21 cellular contexts compared by ENCODE assay signal in genomic region chr11:134488913-134489312, GRCh38.
"Had no signal": no experiment of that assay in that cellular context is flagged by ENCODE, and none has a peak within 500 bp of the region (broad histone marks: within the 10 kb centered on the region; RNA-seq: fewer than 3 reads in every experiment).

No MANE protein-coding gene starts in this region.

- H3K36me3 Mint-ChIP-seq: activated naive CD8-positive, alpha-beta T cell; naive B cell had no signal

- DNase-seq: activated naive CD4-positive, alpha-beta T cell; activated T-cell treated with anti-CD3 and anti-CD28 coated beads, Interleukin-2, amount 50 U/mL, for 4 hours; adrenal gland; brain microvascular endothelial cell; colonic mucosa; dorsolateral prefrontal cortex; esophagus squamous epithelium; gastrocnemius medialis; mesenchymal stem cell; mucosa of descending colon; naive B cell; right cardiac atrium; stimulated activated CD4-positive, alpha-beta T cell treated with anti-CD3 and anti-CD28 coated beads, Interleukin-1b, Interleukin-23, amount 100 ng/mL, for 48 hours; stimulated activated naive CD8-positive, alpha-beta T cell treated with anti-CD3 and anti-CD28 coated beads, Interleukin-15, amount 100 ng/mL, for 72 hours; T-helper 9 cell had no signal

- H3K9me3 Mint-ChIP-seq: activated T-cell treated with anti-CD3 and anti-CD28 coated beads, Interleukin-2, amount 50 U/mL, for 4 hours; activated T-helper 2 cell treated with anti-CD3 and anti-CD28 coated beads, Interferon-gamma antibody, Interleukin-2, Interleukin-4, amounts not matched to agents 10 μg/mL and 5 μg/mL and 100 μg/mL, durations not matched to agents 14 hours and 24 hours and 36 hours; stimulated activated naive CD8-positive, alpha-beta T cell treated with anti-CD3 and anti-CD28 coated beads, Interleukin-15, amount 100 ng/mL, for 72 hours had no signal

- H3K27ac ChIP-seq: adrenal gland, ascending aorta, brain microvascular endothelial cell, colonic mucosa, dorsolateral prefrontal cortex, esophagus squamous epithelium, gastrocnemius medialis, ovary, tibial nerve, vagina had no signal

- ATAC-seq: activated T-cell treated with anti-CD3 and anti-CD28 coated beads, Interleukin-2, amount 50 U/mL, for 4 hours; gastrocnemius medialis; mucosa of descending colon; right cardiac atrium; stimulated activated naive CD8-positive, alpha-beta T cell treated with anti-CD3 and anti-CD28 coated beads, Interleukin-15, amount 100 ng/mL, for 72 hours had no signal

- H3K9me3 ChIP-seq: adrenal gland, ascending aorta, colonic mucosa, esophagus squamous epithelium, gastrocnemius medialis, mucosa of descending colon, ovary, tibial nerve, vagina had no signal

- H3K4me1 ChIP-seq: adrenal gland, ascending aorta, colonic mucosa, esophagus squamous epithelium, gastrocnemius medialis, tibial nerve, vagina had no signal

- H3K4me3 ChIP-seq: adrenal gland, ascending aorta, colonic mucosa, dorsolateral prefrontal cortex, esophagus squamous epithelium, gastrocnemius medialis, mucosa of descending colon, ovary, tibial nerve, vagina had no signal

- H3K4me3 Mint-ChIP-seq: activated naive CD8-positive, alpha-beta T cell; activated T-cell treated with anti-CD3 and anti-CD28 coated beads, Interleukin-2, amount 50 U/mL, for 4 hours; naive B cell; stimulated activated naive CD8-positive, alpha-beta T cell treated with anti-CD3 and anti-CD28 coated beads, Interleukin-15, amount 100 ng/mL, for 72 hours had no signal

- H3K27ac Mint-ChIP-seq: activated naive CD8-positive, alpha-beta T cell; activated T-helper 2 cell treated with anti-CD3 and anti-CD28 coated beads, Interferon-gamma antibody, Interleukin-2, Interleukin-4, amounts not matched to agents 10 μg/mL and 5 μg/mL and 100 μg/mL, durations not matched to agents 14 hours and 24 hours and 36 hours had no signal

- H3K27me3 ChIP-seq: adrenal gland, ascending aorta, brain microvascular endothelial cell, colonic mucosa, dorsolateral prefrontal cortex, ovary, tibial nerve, vagina had no signal

- H3K36me3 ChIP-seq: adrenal gland, ascending aorta, brain microvascular endothelial cell, colonic mucosa, esophagus squamous epithelium, gastrocnemius medialis, ovary, tibial nerve, vagina had no signal

- H3K4me1 Mint-ChIP-seq: naive B cell; stimulated activated naive CD8-positive, alpha-beta T cell treated with anti-CD3 and anti-CD28 coated beads, Interleukin-15, amount 100 ng/mL, for 72 hours had no signal
